8 cellular contexts compared by ENCODE assay signal in the genomic region with DNA sequence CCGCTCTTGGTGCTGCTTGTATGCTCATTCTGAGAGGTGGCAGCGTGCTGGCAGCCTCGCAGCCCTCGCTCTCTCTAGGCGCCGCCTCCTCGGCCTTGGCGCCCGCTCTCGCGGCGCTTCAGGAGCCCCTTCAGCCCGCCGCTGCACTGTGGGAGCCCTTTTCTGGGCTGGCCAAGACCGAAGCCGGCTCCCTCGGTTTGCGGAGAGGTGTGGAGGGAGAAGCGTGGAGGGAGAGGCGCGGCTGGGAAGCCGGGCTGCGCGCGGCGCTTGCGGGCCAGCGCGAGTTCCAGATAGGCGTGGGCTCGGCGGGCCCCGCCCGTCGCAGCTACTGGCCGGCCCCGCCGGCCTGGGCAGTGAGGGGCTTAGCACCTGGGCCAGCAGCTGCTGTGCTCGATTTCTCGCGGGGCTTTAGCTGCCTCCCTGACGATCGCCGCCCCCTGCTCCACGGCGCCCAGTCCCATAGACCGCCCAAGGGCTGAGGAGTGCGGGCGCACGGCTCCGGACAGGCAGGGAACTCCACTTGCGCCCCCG. TPM values are rescaled to one million over a fixed set of nuclear protein-coding genes. Genes with fewer than 3 reads are reported as not detected.
DNase-seq lines count a peak whose midpoint lies in the region; ATAC-seq and TF ChIP-seq lines count a peak whose summit lies in the region.

No MANE protein-coding gene starts in this region.

- H3K4me3 ChIP-seq in mammary epithelial cell (replicated peaks in 1 of 3; ENCODE audit: insufficient read depth in 1 of 3, low read depth in 2 of 3, low read length in 3 of 3): peak overlapping the region; percentile 55 to 71 (median 65)

- in situ Hi-C loops in mammary epithelial cell (cut with MboI; ENCODE audit: low sequenced_read_pairs in 2 of 2): loop anchor here in 1 of 2 donors (5.0 kb wide), 1 partner anchor 423 kb away; no protein-coding TSS in a partner anchor

- H3K27me3 Mint-ChIP-seq in stimulated activated memory B cell treated with anti-CD40 and anti-IgM and Interleukin-4, amounts not matched to agents 10 μg/mL and 1 μg/mL and 100 μg/mL, for 72 hours: peaks cover 12% of the 10 kb centered on the region

- peak; percentile 54 for DNase-seq in ELR (ENCODE audit: low read depth)
- peak; percentile 20 for DNase-seq in NCI-H510A (lab: John Stamatoyannopoulos, UW)
- DNase-seq in mammary epithelial cell: peak; percentile 50
- DNase-seq in left colon: peak; percentile 40 to 49
- no peak for DNase-seq in SIG-M5 (lab: John Stamatoyannopoulos, UW)

- H3K79me2 ChIP-seq in mammary epithelial cell (ENCODE audit: insufficient read depth, low read length): no peaks in the 10 kb centered on the region

- dilution Hi-C loops in mammary epithelial cell (cut with HindIII; ENCODE audit: low sequenced_read_pairs): loop anchor here (25.0 kb wide), 1 partner anchor 418 kb away; no protein-coding TSS in a partner anchor

- no peak overlapping the region for H3K27ac Mint-ChIP-seq in stimulated activated memory B cell treated with anti-CD40 and anti-IgM and Interleukin-4, amounts not matched to agents 10 μg/mL and 1 μg/mL and 100 μg/mL, for 72 hours

- no peaks in the 10 kb centered on the region for H3K27me3 ChIP-seq in mammary epithelial cell (ENCODE audit: insufficient read depth, low read length)

- no peak for TF ChIP-seq CTCF in mammary epithelial cell (conservative IDR thresholded peaks at IDR 0.05 in 1 of 2, IDR thresholded peaks at IDR 0.05 in 1 of 2; ENCODE audit: extremely low read depth in 1 of 2, insufficient read depth in 1 of 2, low read depth in 1 of 2, low read length in 2 of 2)

- no peaks in the 10 kb centered on the region for H4K20me1 ChIP-seq in mammary epithelial cell (ENCODE audit: insufficient read depth, low read length)

- no TSS peak for BruUV-seq in mammary epithelial cell (replicated peaks; lab: Mats Ljungman, UMichigan)

- no peaks in the 10 kb centered on the region for H3K4me1 ChIP-seq in mammary epithelial cell (ENCODE audit: insufficient read depth, low read length)

- no peaks in the 10 kb centered on the region for H3K36me3 Mint-ChIP-seq in stimulated activated memory B cell treated with anti-CD40 and anti-IgM and Interleukin-4, amounts not matched to agents 10 μg/mL and 1 μg/mL and 100 μg/mL, for 72 hours

- no peak overlapping the region for H3K9ac ChIP-seq in mammary epithelial cell (ENCODE audit: insufficient read depth, low read length)

- H3K36me3 ChIP-seq in mammary epithelial cell (ENCODE audit: insufficient read depth, low read length): no peaks in the 10 kb centered on the region

- H3K4me3 Mint-ChIP-seq in stimulated activated memory B cell treated with anti-CD40 and anti-IgM and Interleukin-4, amounts not matched to agents 10 μg/mL and 1 μg/mL and 100 μg/mL, for 72 hours: peak overlapping the region; percentile 72

- H3K9me3 ChIP-seq in mammary epithelial cell (replicated peaks; ENCODE audit: insufficient read depth, low read length): no peaks in the 10 kb centered on the region

- CTCF ChIA-PET in mammary epithelial cell (lab: Charles Lee; ENCODE audit: low non-redundant PET): interaction anchor here (1.6 kb wide), 1 partner anchor 9 kb away, joined by 8 read pairs; no protein-coding TSS in a partner anchor

- H3K4me2 ChIP-seq in mammary epithelial cell (ENCODE audit: insufficient read depth, low read depth, low read length): peak overlapping the region; percentile 89

- 5% methylated on average over 15 of the region's 53 CpGs for WGBS in mammary epithelial cell (ENCODE audit: low coverage, missing lambda C conversion rate)

- ATAC-seq in left colon (peak; percentile 74), GM19455 (IDR thresholded peaks at IDR 0.05; ENCODE audit: unreplicated experiment) (no peak), HG02852 (IDR thresholded peaks at IDR 0.05; ENCODE audit: unreplicated experiment) (no peak)
- peak; percentile 67 for ATAC-seq in stimulated activated memory B cell treated with anti-CD40 and anti-IgM and Interleukin-4, amounts not matched to agents 10 μg/mL and 1 μg/mL and 100 μg/mL, for 72 hours

- no peak overlapping the region for H3K27ac ChIP-seq in mammary epithelial cell (ENCODE audit: insufficient read depth, low read depth, low read length)

- H3K9me3 Mint-ChIP-seq in stimulated activated memory B cell treated with anti-CD40 and anti-IgM and Interleukin-4, amounts not matched to agents 10 μg/mL and 1 μg/mL and 100 μg/mL, for 72 hours: peaks cover 10% of the 10 kb centered on the region

- peaks cover 5% of the 10 kb centered on the region for H3K4me1 Mint-ChIP-seq in stimulated activated memory B cell treated with anti-CD40 and anti-IgM and Interleukin-4, amounts not matched to agents 10 μg/mL and 1 μg/mL and 100 μg/mL, for 72 hours

- intact Hi-C loops in mammary epithelial cell (cut with micrococcal nuclease): loop anchor here (5.0 to 10.0 kb wide), 3 partner anchors 184 to 574 kb away; a partner anchor contains a TSS
- intact Hi-C loops in left colon (cut with DNase I, micrococcal nuclease): loop anchor here in 1 of 2 donors (5.0 to 10.0 kb wide), 2 partner anchors 116 to 298 kb away; a partner anchor contains a TSS

- peak overlapping the region; percentile 93 for H2AFZ ChIP-seq in mammary epithelial cell (ENCODE audit: low read depth, low read length)

RNA-seq across cellular contexts. Expression of a gene that starts 19.5 kb away (rescaled TPM):
- 10 to 100 TPM in 1 of 2 donors, 1 to 10 TPM in 1; 8.9 to 16.2 TPM for total RNA-seq in mammary epithelial cell
- polyA plus RNA-seq in mammary epithelial cell: 4.0 TPM
- polyA minus RNA-seq in mammary epithelial cell: 4.3 TPM
- total RNA-seq in left colon: 10 to 100 TPM; 39.2 to 44.9 TPM

Comparison
In these comparisons a context has a peak if more than half of its experiments do, and no peak if none do; other contexts are left out.
1. ATAC-seq: peak in left colon (single experiment) and stimulated activated memory B cell treated with anti-CD40 and anti-IgM and Interleukin-4, amounts not matched to agents 10 μg/mL and 1 μg/mL and 100 μg/mL, for 72 hours (single experiment); none in GM19455 (single experiment) and HG02852 (single experiment).